In the genomic region with DNA sequence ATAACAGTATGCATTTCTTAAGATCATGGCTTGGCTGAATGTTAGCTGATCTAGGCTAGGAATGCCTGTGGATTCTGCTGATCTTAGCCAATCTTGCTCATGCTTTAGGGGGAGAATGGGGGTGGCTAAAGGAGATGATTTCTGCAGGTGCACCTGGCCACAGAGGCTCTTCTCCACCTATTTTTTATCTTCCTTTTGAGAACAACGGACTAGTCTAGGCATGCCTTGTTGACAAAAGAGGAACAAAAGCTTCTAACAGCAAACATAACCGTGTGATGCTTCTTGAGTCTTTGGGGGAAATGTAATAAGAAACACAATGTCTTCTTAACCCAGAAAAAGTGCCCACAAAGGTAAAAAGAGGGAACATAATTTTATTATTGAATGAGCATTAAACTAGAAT, we compare ENCODE assay signal across 16 cellular contexts.
A peak's percentile ranks its signal among the peaks of the same experiment; 100 is the strongest.
DNase-seq lines count a peak whose midpoint lies in the region; ATAC-seq and TF ChIP-seq lines count a peak whose summit lies in the region.
"Had no signal": no experiment of that assay in that cellular context is flagged by ENCODE, and none has a peak within 500 bp of the region (broad histone marks: within the 10 kb centered on the region; RNA-seq: fewer than 3 reads in every experiment).

No MANE protein-coding gene starts in this region.

- no peak for TF ChIP-seq CTCF in foreskin keratinocyte (conservative IDR thresholded peaks at IDR 0.05)

- H3K27ac ChIP-seq in foreskin keratinocyte = no peak overlapping the region
- H3K27ac ChIP-seq: KMS-11, skin epidermis had no signal

- no peaks in the 10 kb centered on the region for H3K4me1 ChIP-seq in foreskin keratinocyte

- DNase-seq in NCI-H748 (lab: John Stamatoyannopoulos, UW; ENCODE audit: unreplicated experiment) (peak; percentile 78), NCI-H748 treated with DMSO at 0.1 percent for 48 hours (lab: John Stamatoyannopoulos, UW) (no peak), NCI-H146 treated with DMSO at 0.1 percent for 48 hours (lab: John Stamatoyannopoulos, UW; ENCODE audit: unreplicated experiment) (peak; percentile 63), foreskin keratinocyte (peak in 1 of 2 donors; percentile 25), AG20443 (ENCODE audit: low spot score) (no peak)
- DNase-seq: activated naive CD4-positive, alpha-beta T cell treated with anti-CD3 and anti-CD28 coated beads for 36 hours; aorta; NCI-H2029 treated with DMSO at 0.1 percent for 48 hours; stimulated activated CD4-positive, alpha-beta T cell treated with anti-CD3 and anti-CD28 coated beads, Interleukin-4, amount 100 ng/mL, for 4 hours; stimulated activated CD8-positive, alpha-beta memory T cell treated with anti-CD3 and anti-CD28 coated beads, Interleukin-4, amount 100 ng/mL, for 48 hours had no signal

- H3K27me3 ChIP-seq in foreskin keratinocyte = no peaks in the 10 kb centered on the region

- ATAC-seq in GM21786 (IDR thresholded peaks at IDR 0.05; ENCODE audit: unreplicated experiment) = peak; percentile 53
- peak; percentile 26 for ATAC-seq in foreskin keratinocyte
- ATAC-seq in GM21529 (IDR thresholded peaks at IDR 0.05; ENCODE audit: unreplicated experiment) = no peak
- no peak for ATAC-seq in GM19455 (IDR thresholded peaks at IDR 0.05; ENCODE audit: unreplicated experiment)
- ATAC-seq: natural killer cell treated with Interleukin-12 subunit alpha and Interleukin-12 subunit beta and Interleukin-15 and Interleukin-18, amount 100 ng/mL, for 72 hours had no signal

Comparison
In these comparisons a context has a peak if more than half of its experiments do, and no peak if none do; other contexts are left out.
1. DNase-seq: peak in NCI-H748 (single experiment) and NCI-H146 treated with DMSO at 0.1 percent for 48 hours (single experiment); none in NCI-H748 treated with DMSO at 0.1 percent for 48 hours (single experiment) and AG20443 (single experiment).
2. ATAC-seq: peak in GM21786 (single experiment) and foreskin keratinocyte (single experiment); none in GM21529 (single experiment) and GM19455 (single experiment).